In the genomic region with DNA sequence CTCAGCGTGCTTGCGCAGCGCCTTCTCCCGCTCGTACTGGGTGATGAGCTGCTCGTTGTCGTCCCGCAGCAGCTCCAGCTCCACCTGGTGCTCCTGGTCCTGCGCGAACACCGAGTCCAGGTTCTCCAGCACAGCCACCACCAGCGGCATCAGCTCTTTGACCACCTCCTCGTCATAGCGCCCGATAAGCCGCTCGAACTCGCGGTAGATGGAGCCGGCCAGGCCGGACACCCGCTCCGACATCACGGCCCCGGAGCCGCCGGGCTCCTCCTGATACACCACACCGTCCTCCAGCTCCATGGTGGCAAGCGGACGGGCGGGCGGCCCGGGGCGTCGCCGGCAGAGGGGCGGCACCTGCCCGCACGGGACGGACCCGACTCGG, we compare ENCODE assay signal across 8 cellular contexts. TPM values are rescaled to one million over a fixed set of nuclear protein-coding genes. Genes with fewer than 3 reads are reported as not detected.
DNase-seq lines count a peak whose midpoint lies in the region; ATAC-seq, FAIRE-seq and TF ChIP-seq lines count a peak whose summit lies in the region.

No MANE protein-coding gene starts in this region.

- TF ChIP-seq CTCF in C4-2B (conservative IDR thresholded peaks at IDR 0.05): no peak
- TF ChIP-seq CTCF in RWPE1 (conservative IDR thresholded peaks at IDR 0.05; ENCODE audit: low read depth): no peak
- no peak for TF ChIP-seq CTCF in K562 (IDR thresholded peaks at IDR 0.05 in 2 of 3, conservative IDR thresholded peaks at IDR 0.05 in 1 of 3; ENCODE audit: insufficient read depth in 2 of 3, low read depth in 1 of 3, low read length in 3 of 3)

- no TSS peak for BruUV-seq in K562 (replicated peaks; lab: Mats Ljungman, UMichigan)

- H3K9ac ChIP-seq in K562 (ENCODE audit: insufficient read depth in 1 of 2, low read depth in 2 of 2, low read length in 2 of 2): peak overlapping the region; percentile 84 to 100

- TF ChIP-seq POLR2A in K562 (conservative IDR thresholded peaks at IDR 0.05): no peak; the same call in 1 of the 2 replicates

- H3K36me3 ChIP-seq in K562 (ENCODE audit: control insufficient read depth, insufficient read depth, low read length): peaks cover 11% of the 10 kb centered on the region; the same call in 2 of the 3 replicates

- FAIRE-seq in K562 (lab: Jason Lieb, UNC): no peak

- H3K4me3 ChIP-seq in K562: peak overlapping the region; percentile 97

- DNase-seq in RWPE1 (ENCODE audit: low spot score) (peak; percentile 52), K562 (ENCODE audit: extremely low read depth in 1 of 4, low spot score in 3 of 4) (peak in 3 of 4 experiments; percentile 46 to 54 (median 49)), inferior parietal cortex (ENCODE audit: extremely low spot score) (peak; percentile 13), smooth muscle cell of the brain vasculature (ENCODE audit: low read depth, low spot score) (peak; percentile 12), HCEC 1CT (no peak)

- TF ChIP-seq RAD21 in K562 (CRISPR knock-in tag; conservative IDR thresholded peaks at IDR 0.05 in 1 of 2, IDR thresholded peaks at IDR 0.05 in 1 of 2): 0 out of 4 replicates have a peak, but pooled peaks of 1 of the 2 experiments have one; percentile 9

- H3K9me1 ChIP-seq in K562 (ENCODE audit: control insufficient read depth, insufficient read depth, low read length): no peaks in the 10 kb centered on the region

- H3K4me1 ChIP-seq in K562 (replicated peaks in 1 of 2; ENCODE audit: control insufficient read depth in 2 of 2, insufficient read depth in 2 of 2, low read length in 2 of 2): peaks cover 12 to 25% of the 10 kb centered on the region in 2 experiments

- H3K79me2 ChIP-seq in K562 (ENCODE audit: control insufficient read depth, insufficient read depth, low read length): peaks cover 55% of the 10 kb centered on the region

- peak; percentile 26 for ATAC-seq in GM19025 (IDR thresholded peaks at IDR 0.05; ENCODE audit: low read depth, unreplicated experiment)
- peak; percentile 42 for ATAC-seq in HG03159 (IDR thresholded peaks at IDR 0.05; ENCODE audit: unreplicated experiment)
- ATAC-seq in K562: peak; percentile 59

- WGBS in K562 (ENCODE audit: insufficient coverage, low coverage, missing lambda C conversion rate): 4% methylated on average over 32 of the region's 42 CpGs

- H3K4me2 ChIP-seq in K562 (ENCODE audit: insufficient read depth, low read length): peak overlapping the region; percentile 88

- H4K20me1 ChIP-seq in K562 (replicated peaks; ENCODE audit: control insufficient read depth, insufficient read depth, low read length): peaks cover 21% of the 10 kb centered on the region; the same call in 1 of the 2 replicates

- in situ Hi-C loops in K562 (cut with MboI): no loop called here

- H3K27ac ChIP-seq in C4-2B: peak overlapping the region; percentile 82
- peak overlapping the region; percentile 93 for H3K27ac ChIP-seq in RWPE1
- peak overlapping the region; percentile 96 for H3K27ac ChIP-seq in K562 (ENCODE audit: extremely low read depth, low read depth, low read length)

- intact Hi-C loops in K562 (cut with micrococcal nuclease): no loop called here

- H2AFZ ChIP-seq in K562 (ENCODE audit: low read depth, low read length): peak overlapping the region; percentile 66; the same call in 1 of the 2 replicates

- CTCF ChIA-PET in RWPE1 (lab: Yijun Ruan, JAX): no interaction called here
- CTCF ChIA-PET in K562 (lab: Yijun Ruan, JAX; ENCODE audit: low intra/inter-chr PET ratio): interaction anchor here (1.1 to 2.2 kb wide), 2 partner anchors 32 to 64 kb away, joined by 3 to 14 read pairs; partner anchors contain the start of gene NME1

- no peak for TF ChIP-seq EP300 in K562 (IDR thresholded peaks at IDR 0.05; ENCODE audit: low read length)

- POLR2A ChIA-PET in RWPE1 (lab: Yijun Ruan, JAX; ENCODE audit: low non-redundant PET) (no interaction called here), K562 (lab: Yijun Ruan, JAX) (interaction anchor here (0.6 to 2.3 kb wide), 10 partner anchors 8 to 185 kb away, joined by 3 to 8 read pairs (median 4); partner anchors contain the start of gene NME1)

- H3K27me3 ChIP-seq in K562 (ENCODE audit: control insufficient read depth in 2 of 2, insufficient read depth in 2 of 2, low read length in 2 of 2): no peaks in the 10 kb centered on the region

- H3K9me3 ChIP-seq in K562 (replicated peaks; ENCODE audit: control insufficient read depth, insufficient read depth, low read depth, low read length): no peaks in the 10 kb centered on the region

TF ChIP-seq in K562, 482 proteins besides CTCF, POLR2A, EP300 and RAD21 (continues in another document):
- no peak for TF ChIP-seq NCOA4 (IDR thresholded peaks at IDR 0.05; ENCODE audit: partially characterized antibody)
- TF ChIP-seq, protein P1, sequence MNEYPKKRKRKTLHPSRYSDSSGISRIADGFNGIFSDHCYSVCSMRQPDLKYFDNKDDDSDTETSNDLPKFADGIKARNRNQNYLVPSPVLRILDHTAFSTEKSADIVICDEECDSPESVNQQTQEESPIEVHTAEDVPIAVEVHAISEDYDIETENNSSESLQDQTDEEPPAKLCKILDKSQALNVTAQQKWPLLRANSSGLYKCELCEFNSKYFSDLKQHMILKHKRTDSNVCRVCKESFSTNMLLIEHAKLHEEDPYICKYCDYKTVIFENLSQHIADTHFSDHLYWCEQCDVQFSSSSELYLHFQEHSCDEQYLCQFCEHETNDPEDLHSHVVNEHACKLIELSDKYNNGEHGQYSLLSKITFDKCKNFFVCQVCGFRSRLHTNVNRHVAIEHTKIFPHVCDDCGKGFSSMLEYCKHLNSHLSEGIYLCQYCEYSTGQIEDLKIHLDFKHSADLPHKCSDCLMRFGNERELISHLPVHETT (CRISPR knock-in tag; conservative IDR thresholded peaks at IDR 0.05 in 1 of 2, IDR thresholded peaks at IDR 0.05 in 1 of 2): no peak
- no peak for TF ChIP-seq HDAC8 (tag; IDR thresholded peaks at IDR 0.05)
- no peak for TF ChIP-seq CEBPG (CRISPR knock-in tag; IDR thresholded peaks at IDR 0.05)
- no peak for TF ChIP-seq CEBPG (tag; conservative IDR thresholded peaks at IDR 0.05 in 1 of 2, IDR thresholded peaks at IDR 0.05 in 1 of 2)

RNA-seq across cellular contexts. Expression of gene SPAG9, which starts 0.3 kb away (rescaled TPM):
- total RNA-seq in K562 (2011; cell fraction: chromatin; rRNA removed; ENCODE audit: low replicate concordance): 145 and 406 TPM in 2 replicates
- 54.2 and 98.0 TPM in 2 replicates for total RNA-seq in K562 (2011; cell fraction: nucleolus; rRNA removed)
- total RNA-seq in K562 (2011; cell fraction: nucleoplasm; rRNA removed): 135 and 220 TPM in 2 replicates
- total RNA-seq in K562 (2014; rRNA removed): 41.8 and 53.8 TPM in 2 replicates
- 87.8 and 101 TPM in 2 replicates for total RNA-seq in K562 (2014; rRNA removed; fragmentation: Illumina TruSeq; extraction: Trizol)
- 79.7 and 99.2 TPM in 2 replicates for total RNA-seq in K562 (2015; rRNA removed; fragmentation: Illumina TruSeq; extraction: Trizol)
- total RNA-seq in K562 (2021): 61.5 and 65.1 TPM in 2 replicates
- 62.1 and 65.8 TPM in 2 replicates for polyA plus RNA-seq in K562 (2011; rRNA removed)
- polyA plus RNA-seq in K562 (2011; cell fraction: cytosol; rRNA removed): 12.8 and 27.7 TPM in 2 replicates
- 98.3 and 139 TPM in 2 replicates for polyA plus RNA-seq in K562 (2011; cell fraction: nucleus; rRNA removed)
- polyA plus RNA-seq in K562 (2012): 54.2 and 56.4 TPM in 2 replicates
- 58.2 and 59.8 TPM in 2 replicates for polyA plus RNA-seq in K562 (2014; fragmentation: Illumina TruSeq; extraction: Trizol)
- 10 to 100 TPM; 12.2 to 15.2 TPM for polyA plus RNA-seq in K562 (2014; fragmentation: Nextera tagmentation; extraction: Ambion mirVana)
- 34.8 and 42.7 TPM in 2 replicates for polyA plus RNA-seq in K562 (2014; rRNA removed)
- 152 and 201 TPM in 2 replicates for polyA minus RNA-seq in K562 (2011; rRNA and poly(A)+ RNA removed)
- polyA minus RNA-seq in K562 (2011; cell fraction: cytosol; rRNA and poly(A)+ RNA removed): 40.0 and 51.0 TPM in 2 replicates
- 66.4 and 137 TPM in 2 replicates for polyA minus RNA-seq in K562 (2011; cell fraction: nucleus; rRNA and poly(A)+ RNA removed)

RNA-seq across cellular contexts. Expression of gene NME1, which starts 33.0 kb away (rescaled TPM):
- total RNA-seq in K562 (2011; cell fraction: chromatin; rRNA removed; ENCODE audit: low replicate concordance): 89.8 and 104 TPM in 2 replicates
- 98.7 and 106 TPM in 2 replicates for total RNA-seq in K562 (2011; cell fraction: nucleolus; rRNA removed)
- total RNA-seq in K562 (2011; cell fraction: nucleoplasm; rRNA removed): 131 and 159 TPM in 2 replicates
- total RNA-seq in K562 (2014; rRNA removed): 478 and 508 TPM in 2 replicates
- 502 and 525 TPM in 2 replicates for total RNA-seq in K562 (2014; rRNA removed; fragmentation: Illumina TruSeq; extraction: Trizol)
- 436 and 449 TPM in 2 replicates for total RNA-seq in K562 (2015; rRNA removed; fragmentation: Illumina TruSeq; extraction: Trizol)
- 479 and 509 TPM in 2 replicates for total RNA-seq in K562 (2021)
- polyA plus RNA-seq in K562 (2011; rRNA removed): 571 and 796 TPM in 2 replicates
- 606 and 672 TPM in 2 replicates for polyA plus RNA-seq in K562 (2011; cell fraction: cytosol; rRNA removed)
- 154 and 260 TPM in 2 replicates for polyA plus RNA-seq in K562 (2011; cell fraction: nucleus; rRNA removed)
- 169 and 564 TPM in 2 replicates for polyA plus RNA-seq in K562 (2012)
- polyA plus RNA-seq in K562 (2014; fragmentation: Illumina TruSeq; extraction: Trizol): 598 and 604 TPM in 2 replicates
- polyA plus RNA-seq in K562 (2014; fragmentation: Nextera tagmentation; extraction: Ambion mirVana): 1,000 to 10,000 TPM; 1,450 to 1,588 TPM
- 670 and 766 TPM in 2 replicates for polyA plus RNA-seq in K562 (2014; rRNA removed)
- 333 and 372 TPM in 2 replicates for polyA minus RNA-seq in K562 (2011; rRNA and poly(A)+ RNA removed)
- polyA minus RNA-seq in K562 (2011; cell fraction: cytosol; rRNA and poly(A)+ RNA removed): 67.9 and 75.3 TPM in 2 replicates
- polyA minus RNA-seq in K562 (2011; cell fraction: nucleus; rRNA and poly(A)+ RNA removed): 30.3 and 41.3 TPM in 2 replicates

RNA-seq across cellular contexts. Expression of gene NME2, which starts 45.9 kb away (rescaled TPM):
- total RNA-seq in K562 (2011; cell fraction: chromatin; rRNA removed; ENCODE audit: low replicate concordance): 64.0 and 91.2 TPM in 2 replicates
- total RNA-seq in K562 (2011; cell fraction: nucleolus; rRNA removed): 177 and 196 TPM in 2 replicates
- total RNA-seq in K562 (2011; cell fraction: nucleoplasm; rRNA removed): 176 and 374 TPM in 2 replicates
- total RNA-seq in K562 (2014; rRNA removed) (1,010 and 1,072 TPM in 2 replicates), K562 (2014; rRNA removed; fragmentation: Illumina TruSeq; extraction: Trizol) (763 and 827 TPM in 2 replicates), K562 (2015; rRNA removed; fragmentation: Illumina TruSeq; extraction: Trizol) (783 and 790 TPM in 2 replicates), K562 (2021) (1,055 and 1,182 TPM in 2 replicates)
- polyA plus RNA-seq in K562 (2011; rRNA removed) (1,026 and 1,088 TPM in 2 replicates), K562 (2014; fragmentation: Illumina TruSeq; extraction: Trizol) (723 and 886 TPM in 2 replicates), K562 (2014; fragmentation: Nextera tagmentation; extraction: Ambion mirVana) (100 to 1,000 TPM; 684 to 924 TPM), K562 (2014; rRNA removed) (1,202 and 1,445 TPM in 2 replicates)
- polyA plus RNA-seq in K562 (2011; cell fraction: cytosol; rRNA removed): 921 and 948 TPM in 2 replicates
- 355 and 443 TPM in 2 replicates for polyA plus RNA-seq in K562 (2011; cell fraction: nucleus; rRNA removed)
- 987 and 1,336 TPM in 2 replicates for polyA plus RNA-seq in K562 (2012)
- 346 and 369 TPM in 2 replicates for polyA minus RNA-seq in K562 (2011; rRNA and poly(A)+ RNA removed)
- 154 and 166 TPM in 2 replicates for polyA minus RNA-seq in K562 (2011; cell fraction: cytosol; rRNA and poly(A)+ RNA removed)
- 61.1 and 93.0 TPM in 2 replicates for polyA minus RNA-seq in K562 (2011; cell fraction: nucleus; rRNA and poly(A)+ RNA removed)
